8 cellular contexts compared by ENCODE assay signal in the genomic region with DNA sequence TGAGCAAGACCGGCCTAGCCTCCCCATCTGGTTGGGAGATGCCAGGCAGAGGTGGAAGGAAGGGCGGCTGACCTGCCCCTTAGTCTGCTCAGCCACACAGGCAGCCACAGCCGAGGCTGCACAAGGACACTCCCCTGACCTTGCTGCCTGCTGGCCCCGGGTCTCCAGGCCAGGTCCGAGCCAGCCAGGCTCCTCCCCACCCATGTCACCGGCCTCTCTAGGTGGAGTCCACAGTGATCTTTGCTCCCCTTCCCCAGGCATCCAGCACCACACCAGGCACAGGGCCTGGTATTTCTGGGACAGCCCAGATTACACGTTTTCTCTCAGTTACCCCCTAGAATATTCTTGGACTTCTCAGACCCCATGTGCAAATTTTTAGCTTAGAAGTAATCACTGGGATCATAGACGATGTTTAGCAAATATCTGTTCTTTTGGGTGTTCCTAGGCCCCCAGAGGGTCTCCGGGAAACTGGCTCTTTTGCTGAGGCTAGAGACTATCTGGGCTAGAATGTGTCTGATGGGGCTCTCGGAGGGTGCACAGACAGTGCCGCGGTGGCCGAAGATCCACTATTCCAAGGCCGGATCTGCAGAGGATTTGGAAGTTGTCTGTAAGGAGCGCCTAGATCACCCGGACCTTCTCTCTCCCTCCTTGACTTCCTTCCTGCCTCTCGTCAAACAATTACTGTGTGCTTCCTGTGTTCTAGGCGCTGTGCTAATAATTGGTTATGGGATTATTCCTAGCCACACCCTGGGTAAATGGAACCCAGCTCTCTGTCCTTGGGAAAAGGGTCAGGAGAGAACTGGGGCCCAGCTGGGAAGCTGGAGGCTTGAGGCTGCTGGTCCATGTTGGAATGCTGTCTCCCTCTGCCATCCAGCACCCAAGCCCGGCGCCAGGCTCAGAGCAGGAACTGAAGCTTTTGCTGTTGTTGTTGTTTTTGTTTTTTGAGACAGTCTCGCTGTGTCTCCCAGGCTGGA. TPM values are rescaled to one million over a fixed set of nuclear protein-coding genes. Genes with fewer than 3 reads are reported as not detected.
DNase-seq lines count a peak whose midpoint lies in the region; ATAC-seq and TF ChIP-seq lines count a peak whose summit lies in the region.

No MANE protein-coding gene starts in this region.

- ATAC-seq in activated CD4-positive, alpha-beta T cell treated with anti-CD3 and anti-CD28 coated beads for 36 hours, result peak; percentile 4
- ATAC-seq in activated B cell treated with CpG ODN at 0.5 μM for 24 hours (ENCODE audit: low read depth) (no peak), left colon (peak; percentile 65)
- ATAC-seq in stimulated activated naive CD8-positive, alpha-beta T cell treated with anti-CD3 and anti-CD28 coated beads, Interleukin-15, amount 100 ng/mL, for 72 hours, result peak; percentile 6

- in situ Hi-C loops in HAP-1 (cut with MboI; ENCODE audit: low sequenced_read_pairs), result no loop called here

- TF ChIP-seq CTCF in activated B cell treated with CpG ODN at 0.5 μM for 24 hours (IDR thresholded peaks at IDR 0.05), result no peak

- H3K27me3 ChIP-seq in HAP-1 (ENCODE audit: low read depth), result no peaks in the 10 kb centered on the region

- peaks cover 53% of the 10 kb centered on the region for H3K4me1 Mint-ChIP-seq in activated CD4-positive, alpha-beta T cell treated with anti-CD3 and anti-CD28 coated beads for 36 hours
- H3K4me1 Mint-ChIP-seq in activated B cell treated with CpG ODN at 0.5 μM for 24 hours, result peaks cover 37% of the 10 kb centered on the region
- peaks cover 71% of the 10 kb centered on the region for H3K4me1 Mint-ChIP-seq in stimulated activated naive CD8-positive, alpha-beta T cell treated with anti-CD3 and anti-CD28 coated beads, Interleukin-15, amount 100 ng/mL, for 72 hours

- CTCF ChIA-PET in activated CD4-positive, alpha-beta T cell treated with anti-CD3 and anti-CD28 coated beads for 36 hours (lab: Charles Lee), result interaction anchor here (0.7 to 1.2 kb wide), 2 partner anchors 69 to 1080 kb away, joined by 3 read pairs; no protein-coding TSS in a partner anchor
- CTCF ChIA-PET in activated B cell treated with CpG ODN at 0.5 μM for 24 hours (lab: Charles Lee), result interaction anchor here (0.6 kb wide), 1 partner anchor 8 kb away, joined by 3 read pairs; no protein-coding TSS in a partner anchor

- H3K4me1 ChIP-seq in HAP-1, result no peaks in the 10 kb centered on the region

- H3K27ac Mint-ChIP-seq in activated CD4-positive, alpha-beta T cell treated with anti-CD3 and anti-CD28 coated beads for 36 hours, result peak overlapping the region; percentile 86
- peak overlapping the region; percentile 78 for H3K27ac Mint-ChIP-seq in activated B cell treated with CpG ODN at 0.5 μM for 24 hours
- peak overlapping the region in 1 of 2 donors; percentile 92 for H3K27ac Mint-ChIP-seq in stimulated activated naive CD8-positive, alpha-beta T cell treated with anti-CD3 and anti-CD28 coated beads, Interleukin-15, amount 100 ng/mL, for 72 hours

- no peak overlapping the region for H3K4me3 ChIP-seq in HAP-1

- intact Hi-C loops in activated CD4-positive, alpha-beta T cell treated with anti-CD3 and anti-CD28 coated beads for 36 hours (cut with DNase I, micrococcal nuclease), result no loop called here
- intact Hi-C loops in activated B cell treated with CpG ODN at 0.5 μM for 24 hours (cut with micrococcal nuclease), result no loop called here
- intact Hi-C loops in left colon (cut with DNase I, micrococcal nuclease), result no loop called here

- H3K4me3 Mint-ChIP-seq in activated CD4-positive, alpha-beta T cell treated with anti-CD3 and anti-CD28 coated beads for 36 hours, result peak overlapping the region; percentile 32
- H3K4me3 Mint-ChIP-seq in activated B cell treated with CpG ODN at 0.5 μM for 24 hours, result no peak overlapping the region
- H3K4me3 Mint-ChIP-seq in stimulated activated naive CD8-positive, alpha-beta T cell treated with anti-CD3 and anti-CD28 coated beads, Interleukin-15, amount 100 ng/mL, for 72 hours, result peak overlapping the region in 1 of 2 donors; percentile 17

- peaks cover 38% of the 10 kb centered on the region for H3K36me3 Mint-ChIP-seq in activated CD4-positive, alpha-beta T cell treated with anti-CD3 and anti-CD28 coated beads for 36 hours (ENCODE audit: low read depth)
- peaks cover 21% of the 10 kb centered on the region for H3K36me3 Mint-ChIP-seq in activated B cell treated with CpG ODN at 0.5 μM for 24 hours (ENCODE audit: low read depth)

- no peaks in the 10 kb centered on the region for H3K9me3 Mint-ChIP-seq in activated CD4-positive, alpha-beta T cell treated with anti-CD3 and anti-CD28 coated beads for 36 hours (ENCODE audit: low read depth)
- no peaks in the 10 kb centered on the region for H3K9me3 Mint-ChIP-seq in activated B cell treated with CpG ODN at 0.5 μM for 24 hours
- no peaks in the 10 kb centered on the region for H3K9me3 Mint-ChIP-seq in stimulated activated naive CD8-positive, alpha-beta T cell treated with anti-CD3 and anti-CD28 coated beads, Interleukin-15, amount 100 ng/mL, for 72 hours

- H3K36me3 ChIP-seq in HAP-1 (replicated peaks), result no peaks in the 10 kb centered on the region

- DNase-seq in activated CD4-positive, alpha-beta T cell treated with anti-CD3 and anti-CD28 coated beads for 36 hours, result no peak
- no peak for DNase-seq in activated CD4-positive, alpha-beta T cell treated with anti-CD3 and anti-CD28 coated beads, Interleukin-2, amount 50 U/mL, for 4 hours
- DNase-seq in activated B cell treated with CpG ODN at 0.5 μM for 24 hours (no peak), left colon (no peak), LoVo (ENCODE audit: low spot score) (no peak), HAP-1 (ENCODE audit: low spot score in 2 of 2) (no peak), NCI-H146 (lab: John Stamatoyannopoulos, UW) (no peak)
- no peak for DNase-seq in stimulated activated naive CD8-positive, alpha-beta T cell treated with anti-CD3 and anti-CD28 coated beads, Interleukin-15, amount 100 ng/mL, for 72 hours

- POLR2A ChIA-PET in activated CD4-positive, alpha-beta T cell treated with anti-CD3 and anti-CD28 coated beads for 36 hours (lab: Charles Lee), result no interaction called here
- POLR2A ChIA-PET in activated B cell treated with CpG ODN at 0.5 μM for 24 hours (lab: Charles Lee), result interaction anchor here (0.7 to 1.2 kb wide), 2 partner anchors 19 to 23 kb away, joined by 3 to 5 read pairs; no protein-coding TSS in a partner anchor

- no peaks in the 10 kb centered on the region for H3K27me3 Mint-ChIP-seq in activated CD4-positive, alpha-beta T cell treated with anti-CD3 and anti-CD28 coated beads for 36 hours
- no peaks in the 10 kb centered on the region for H3K27me3 Mint-ChIP-seq in activated B cell treated with CpG ODN at 0.5 μM for 24 hours
- H3K27me3 Mint-ChIP-seq in stimulated activated naive CD8-positive, alpha-beta T cell treated with anti-CD3 and anti-CD28 coated beads, Interleukin-15, amount 100 ng/mL, for 72 hours, result no peaks in the 10 kb centered on the region

- H3K9me3 ChIP-seq in HAP-1, result no peaks in the 10 kb centered on the region

RNA-seq across cellular contexts. Expression of a gene that starts 46.9 kb away (rescaled TPM):
- total RNA-seq in activated CD4-positive, alpha-beta T cell treated with anti-CD3 and anti-CD28 coated beads for 36 hours, result 100 to 1,000 TPM; 158 to 170 TPM
- 192 and 200 TPM in 2 replicates for total RNA-seq in activated B cell treated with CpG ODN at 0.5 μM for 24 hours
- total RNA-seq in left colon, result 10 to 100 TPM; 41.5 to 44.6 TPM
